8 cellular contexts compared by ENCODE assay signal in genomic region chr19:10269333-10270179, GRCh38. TPM values are rescaled to one million over a fixed set of nuclear protein-coding genes. Genes with fewer than 3 reads are reported as not detected.
DNase-seq lines count a peak whose midpoint lies in the region; ATAC-seq lines count a peak whose summit lies in the region.

No MANE protein-coding gene starts in this region.

- DNase-seq in DMS153 (lab: John Stamatoyannopoulos, UW) (peak; percentile 11), NCI-H82 (lab: John Stamatoyannopoulos, UW) (peak; percentile 79), lung microvascular endothelial cell (ENCODE audit: low read depth in 2 of 2) (peak; percentile 85 to 97)
- peak; percentile 92 for DNase-seq in activated CD8-positive, alpha-beta T cell treated with anti-CD3 and anti-CD28 coated beads, Interleukin-2, amount 10 ng/mL, durations not matched to agents 7 days and 5 days
- peak; percentile 78 for DNase-seq in effector CD4-positive, alpha-beta T cell
- DNase-seq in stimulated activated CD4-positive, alpha-beta T cell treated with anti-CD3 and anti-CD28 coated beads, Interleukin-4, amount 100 ng/mL, for 48 hours (ENCODE audit: low read depth in 2 of 2): peak; percentile 84 to 89

- H3K27me3 Mint-ChIP-seq in activated CD8-positive, alpha-beta T cell treated with anti-CD3 and anti-CD28 coated beads, Interleukin-2, amount 10 ng/mL, durations not matched to agents 7 days and 5 days (ENCODE audit: low read depth): no peaks in the 10 kb centered on the region

- peak overlapping the region; percentile 82 for H3K4me3 Mint-ChIP-seq in activated CD8-positive, alpha-beta T cell treated with anti-CD3 and anti-CD28 coated beads, Interleukin-2, amount 10 ng/mL, durations not matched to agents 7 days and 5 days

- CTCF ChIA-PET in activated CD8-positive, alpha-beta T cell treated with anti-CD3 and anti-CD28 coated beads, Interleukin-2, amount 10 ng/mL, durations not matched to agents 7 days and 5 days (lab: Charles Lee): interaction anchor here (0.6 to 10.8 kb wide), 26 partner anchors 9 to 589 kb away, joined by 3 to 383 read pairs (median 4); partner anchors contain the start of genes CDC37, ICAM4, ICAM5 and PDE4A

- peaks cover 6% of the 10 kb centered on the region for H3K36me3 Mint-ChIP-seq in activated CD8-positive, alpha-beta T cell treated with anti-CD3 and anti-CD28 coated beads, Interleukin-2, amount 10 ng/mL, durations not matched to agents 7 days and 5 days (ENCODE audit: low read depth)

- no peaks in the 10 kb centered on the region for H3K9me3 Mint-ChIP-seq in activated CD8-positive, alpha-beta T cell treated with anti-CD3 and anti-CD28 coated beads, Interleukin-2, amount 10 ng/mL, durations not matched to agents 7 days and 5 days (ENCODE audit: insufficient read depth)

- ATAC-seq in HG02678 (IDR thresholded peaks at IDR 0.05; ENCODE audit: unreplicated experiment): peak; percentile 41
- peak; percentile 69 for ATAC-seq in activated CD8-positive, alpha-beta T cell treated with anti-CD3 and anti-CD28 coated beads, Interleukin-2, amount 10 ng/mL, durations not matched to agents 7 days and 5 days
- no peak for ATAC-seq in GM19395 (IDR thresholded peaks at IDR 0.05; ENCODE audit: unreplicated experiment)

- H3K27ac Mint-ChIP-seq in activated CD8-positive, alpha-beta T cell treated with anti-CD3 and anti-CD28 coated beads, Interleukin-2, amount 10 ng/mL, durations not matched to agents 7 days and 5 days: peak overlapping the region; percentile 93

- POLR2A ChIA-PET in activated CD8-positive, alpha-beta T cell treated with anti-CD3 and anti-CD28 coated beads, Interleukin-2, amount 10 ng/mL, durations not matched to agents 7 days and 5 days (lab: Charles Lee): interaction anchor here (0.6 to 4.0 kb wide), 15 partner anchors 7 to 149 kb away, joined by 3 to 54 read pairs (median 10); partner anchors contain the start of genes CDC37, DNMT1, ICAM4 and ICAM5

- H3K4me1 Mint-ChIP-seq in activated CD8-positive, alpha-beta T cell treated with anti-CD3 and anti-CD28 coated beads, Interleukin-2, amount 10 ng/mL, durations not matched to agents 7 days and 5 days (ENCODE audit: low read depth): peaks cover 35% of the 10 kb centered on the region

RNA-seq across cellular contexts. Expression of gene ICAM1, which starts 1.4 kb away (rescaled TPM):
- 10 to 100 TPM; 10.7 to 11.1 TPM for total RNA-seq in activated CD8-positive, alpha-beta T cell treated with anti-CD3 and anti-CD28 coated beads, Interleukin-2, amount 10 ng/mL, durations not matched to agents 7 days and 5 days
- 8.3 and 8.5 TPM in 2 replicates for total RNA-seq in lung microvascular endothelial cell

RNA-seq across cellular contexts. Expression of gene ICAM4, which starts 17.2 kb away (rescaled TPM):
- 1 to 10 TPM in 1 of 2 experiments, under 1 TPM in 1; 0.99 to 1.1 TPM for total RNA-seq in activated CD8-positive, alpha-beta T cell treated with anti-CD3 and anti-CD28 coated beads, Interleukin-2, amount 10 ng/mL, durations not matched to agents 7 days and 5 days
- total RNA-seq in lung microvascular endothelial cell: 0.22 TPM in 1 of 2 replicates, not detected in the other

RNA-seq across cellular contexts. Expression of gene MRPL4, which starts 17.5 kb away (rescaled TPM):
- total RNA-seq in activated CD8-positive, alpha-beta T cell treated with anti-CD3 and anti-CD28 coated beads, Interleukin-2, amount 10 ng/mL, durations not matched to agents 7 days and 5 days: 10 to 100 TPM; 85.9 to 87.0 TPM
- 12.9 and 13.5 TPM in 2 replicates for total RNA-seq in lung microvascular endothelial cell

RNA-seq across cellular contexts. Expression of gene ICAM5, which starts 20.2 kb away (rescaled TPM):
- total RNA-seq in activated CD8-positive, alpha-beta T cell treated with anti-CD3 and anti-CD28 coated beads, Interleukin-2, amount 10 ng/mL, durations not matched to agents 7 days and 5 days: under 1 TPM; 0.29 to 0.57 TPM
- total RNA-seq in lung microvascular endothelial cell: under 0.01 TPM in 1 of 2 replicates, not detected in the other

RNA-seq across cellular contexts. Expression of gene S1PR2, which starts 38.4 kb away (rescaled TPM):
- 1 to 10 TPM; 3.5 to 3.8 TPM for total RNA-seq in activated CD8-positive, alpha-beta T cell treated with anti-CD3 and anti-CD28 coated beads, Interleukin-2, amount 10 ng/mL, durations not matched to agents 7 days and 5 days
- 0.20 and 0.44 TPM in 2 replicates for total RNA-seq in lung microvascular endothelial cell

Comparison
In these comparisons a context has a peak if more than half of its experiments do, and no peak if none do; other contexts are left out.
1. DNase-seq: peak in every context shown above with its lines; median percentile 92 in activated CD8-positive, alpha-beta T cell treated with anti-CD3 and anti-CD28 coated beads, Interleukin-2, amount 10 ng/mL, durations not matched to agents 7 days and 5 days; 91 in lung microvascular endothelial cell; 86 in stimulated activated CD4-positive, alpha-beta T cell treated with anti-CD3 and anti-CD28 coated beads, Interleukin-4, amount 100 ng/mL, for 48 hours; 79 in NCI-H82; 78 in effector CD4-positive, alpha-beta T cell; 11 in DMS153.